Comparison of ENCODE assay signal across 8 cellular contexts in genomic region chr2:230987137-230988020, GRCh38. TPM values are rescaled to one million over a fixed set of nuclear protein-coding genes. Genes with fewer than 3 reads are reported as not detected.
DNase-seq lines count a peak whose midpoint lies in the region; ATAC-seq and TF ChIP-seq lines count a peak whose summit lies in the region.

No MANE protein-coding gene starts in this region.

- no peaks in the 10 kb centered on the region for H4K20me1 ChIP-seq in SU-DHL-6 (ENCODE audit: low read depth, low read length)

- H3K27ac ChIP-seq in ACC112 (ENCODE audit: low read depth, low read length) (no peak overlapping the region), SU-DHL-6 (ENCODE audit: low read depth, low read length) (no peak overlapping the region), trophoblast cell (ENCODE audit: low read depth, low read length) (no peak overlapping the region), tibial artery (no peak overlapping the region)

- H3K9me2 ChIP-seq in SU-DHL-6 (replicated peaks; ENCODE audit: insufficient read depth, low read length) = no peaks in the 10 kb centered on the region

- H3F3A ChIP-seq in SU-DHL-6 (ENCODE audit: insufficient read depth) = no peaks in the 10 kb centered on the region

- no peak for TF ChIP-seq POLR2A in GM18505 (IDR thresholded peaks at IDR 0.05; ENCODE audit: borderline replicate concordance, extremely low read depth, insufficient read depth, insufficient read length)

- no peak overlapping the region for H3K14ac ChIP-seq in trophoblast cell (ENCODE audit: low read length)

- H4K91ac ChIP-seq in trophoblast cell (ENCODE audit: low read depth, low read length) = no peak overlapping the region

- H2AK5ac ChIP-seq in trophoblast cell (ENCODE audit: low read length) = no peak overlapping the region

- H3K9me3 ChIP-seq in MG63 (no peaks in the 10 kb centered on the region), SU-DHL-6 (ENCODE audit: insufficient read depth, low read length) (no peaks in the 10 kb centered on the region), trophoblast cell (ENCODE audit: insufficient read depth, low read depth, low read length) (no peaks in the 10 kb centered on the region), tibial artery (peaks cover 0 to 4% (median 0%) of the 10 kb centered on the region in 3 donors)

- peak; percentile 89 for TF ChIP-seq CTCF in SU-DHL-6 (IDR thresholded peaks at IDR 0.05; ENCODE audit: insufficient read depth, low read length, poor library complexity, severe bottlenecking)
- peak; percentile 84 to 93 for TF ChIP-seq CTCF in tibial artery (IDR thresholded peaks at IDR 0.05)

- DNase-seq in MG63 (peak; percentile 69), left cardiac atrium (peak; percentile 85), trophoblast cell (peak; percentile 71 to 88), tibial artery (peak; percentile 72 to 84)
- DNase-seq in activated naive CD8-positive, alpha-beta T cell treated with anti-CD3 and anti-CD28 coated beads, Interleukin-2, amount 10 ng/mL, durations not matched to agents 7 days and 5 days = peak; percentile 92

- no peaks in the 10 kb centered on the region for H3K36me3 Mint-ChIP-seq in activated naive CD8-positive, alpha-beta T cell treated with anti-CD3 and anti-CD28 coated beads, Interleukin-2, amount 10 ng/mL, durations not matched to agents 7 days and 5 days

- H4K8ac ChIP-seq in trophoblast cell (ENCODE audit: low read depth, low read length) = no peak overlapping the region

- POLR2A ChIA-PET in activated naive CD8-positive, alpha-beta T cell treated with anti-CD3 and anti-CD28 coated beads, Interleukin-2, amount 10 ng/mL, durations not matched to agents 7 days and 5 days (lab: Charles Lee) = interaction anchor here (0.6 to 1.3 kb wide), 6 partner anchors 40 to 156 kb away, joined by 3 to 5 read pairs (median 3); partner anchors contain the start of gene GPR55

- H2BK12ac ChIP-seq in trophoblast cell (ENCODE audit: low read length) = no peak overlapping the region

- H3K4me2 ChIP-seq in SU-DHL-6 (ENCODE audit: low read depth, low read length, poor library complexity, severe bottlenecking) (peak overlapping the region; percentile 58), trophoblast cell (ENCODE audit: low read length) (peak overlapping the region; percentile 53)

- H2AFZ ChIP-seq in ACC112 (ENCODE audit: low read length, unreplicated experiment) (peak overlapping the region; percentile 71), SU-DHL-6 (ENCODE audit: low read depth, low read length, severe bottlenecking) (peak overlapping the region; percentile 36), trophoblast cell (ENCODE audit: insufficient read depth, low read length, poor library complexity) (no peak overlapping the region)

- H3K79me2 ChIP-seq in ACC112 (ENCODE audit: control insufficient read depth, insufficient read depth, low read length, unreplicated experiment) (no peaks in the 10 kb centered on the region), SU-DHL-6 (ENCODE audit: insufficient read depth, low read length) (no peaks in the 10 kb centered on the region), trophoblast cell (ENCODE audit: control insufficient read depth, insufficient read depth, low read length, poor library complexity) (no peaks in the 10 kb centered on the region)

- no peaks in the 10 kb centered on the region for H3K9me3 Mint-ChIP-seq in activated naive CD8-positive, alpha-beta T cell treated with anti-CD3 and anti-CD28 coated beads, Interleukin-2, amount 10 ng/mL, durations not matched to agents 7 days and 5 days

- H3K27me3 ChIP-seq in ACC112 (ENCODE audit: insufficient read depth, low read length) (peaks cover 29% of the 10 kb centered on the region), MG63 (no peaks in the 10 kb centered on the region), SU-DHL-6 (ENCODE audit: low read length) (no peaks in the 10 kb centered on the region), trophoblast cell (ENCODE audit: insufficient read depth, low read length) (no peaks in the 10 kb centered on the region), tibial artery (peaks cover 0 to 29% of the 10 kb centered on the region in 2 donors)

- peak overlapping the region; percentile 72 for H3K4me3 ChIP-seq in ACC112 (ENCODE audit: low read depth, low read length)
- peak overlapping the region; percentile 51 for H3K4me3 ChIP-seq in MG63
- peak overlapping the region; percentile 41 for H3K4me3 ChIP-seq in SU-DHL-6 (ENCODE audit: insufficient read depth, low read length, poor library complexity, severe bottlenecking)
- H3K4me3 ChIP-seq in trophoblast cell (ENCODE audit: low read depth, low read length) = no peak overlapping the region
- peak overlapping the region; percentile 24 to 47 for H3K4me3 ChIP-seq in tibial artery

- H3K36me3 ChIP-seq in ACC112 (ENCODE audit: insufficient read depth, low read length) (no peaks in the 10 kb centered on the region), MG63 (no peaks in the 10 kb centered on the region), SU-DHL-6 (ENCODE audit: low read length) (no peaks in the 10 kb centered on the region), trophoblast cell (ENCODE audit: control insufficient read depth in 1 of 2, insufficient read depth in 2 of 2, low read length in 2 of 2) (no peaks in the 10 kb centered on the region), tibial artery (no peaks in the 10 kb centered on the region)

- peak overlapping the region; percentile 73 for H3K27ac Mint-ChIP-seq in activated naive CD8-positive, alpha-beta T cell treated with anti-CD3 and anti-CD28 coated beads, Interleukin-2, amount 10 ng/mL, durations not matched to agents 7 days and 5 days

- no CpG with 5 or more reads among the region's 34 CpGs for WGBS in trophoblast cell (ENCODE audit: extremely low coverage, insufficient coverage, insufficient read length)

- H3K4me1 ChIP-seq in ACC112 (ENCODE audit: control insufficient read depth, insufficient read depth, low read length, unreplicated experiment) = no peaks in the 10 kb centered on the region
- H3K4me1 ChIP-seq in trophoblast cell (ENCODE audit: control insufficient read depth in 1 of 2, insufficient read depth in 2 of 2, low read length in 2 of 2) = peaks cover 0 to 4% of the 10 kb centered on the region in 2 experiments
- peaks cover 0 to 5% (median 5%) of the 10 kb centered on the region in 4 donors for H3K4me1 ChIP-seq in tibial artery

- intact Hi-C loops in left cardiac atrium (cut with DNase I) = loop anchor here (1.0 to 5.0 kb wide), 6 partner anchors 85 to 830 kb away; no protein-coding TSS in a partner anchor
- intact Hi-C loops in tibial artery (cut with DNase I; ENCODE audit: low total_unique reads) = loop anchor here (2.0 to 5.0 kb wide), 2 partner anchors 140 to 163 kb away; no protein-coding TSS in a partner anchor

- no peak overlapping the region for H4K12ac ChIP-seq in trophoblast cell (ENCODE audit: low read depth, low read length)

- peaks cover 17% of the 10 kb centered on the region for H3K27me3 Mint-ChIP-seq in activated naive CD8-positive, alpha-beta T cell treated with anti-CD3 and anti-CD28 coated beads, Interleukin-2, amount 10 ng/mL, durations not matched to agents 7 days and 5 days

- no peak overlapping the region for H3K18ac ChIP-seq in trophoblast cell (ENCODE audit: low read length)

- H3K4me3 Mint-ChIP-seq in activated naive CD8-positive, alpha-beta T cell treated with anti-CD3 and anti-CD28 coated beads, Interleukin-2, amount 10 ng/mL, durations not matched to agents 7 days and 5 days = peak overlapping the region; percentile 71

- H3K9ac ChIP-seq in SU-DHL-6 (ENCODE audit: low read length) = peak overlapping the region; percentile 41; the same call in 1 of the 2 replicates
- no peak overlapping the region for H3K9ac ChIP-seq in trophoblast cell (ENCODE audit: low read length)

- H3K23ac ChIP-seq in trophoblast cell (ENCODE audit: low read length) = no peak overlapping the region

- H2BK120ac ChIP-seq in trophoblast cell (ENCODE audit: insufficient read depth, low read length, poor library complexity) = no peak overlapping the region

- no peaks in the 10 kb centered on the region for H3K79me1 ChIP-seq in trophoblast cell (ENCODE audit: low read length)

- ATAC-seq in GM18505 (IDR thresholded peaks at IDR 0.05; ENCODE audit: unreplicated experiment) (peak; percentile 36), left cardiac atrium (peak; percentile 89 to 93)
- ATAC-seq in activated naive CD8-positive, alpha-beta T cell treated with anti-CD3 and anti-CD28 coated beads, Interleukin-2, amount 10 ng/mL, durations not matched to agents 7 days and 5 days (ENCODE audit: low read depth) = peak; percentile 52

- peaks cover 31% of the 10 kb centered on the region for H3K4me1 Mint-ChIP-seq in activated naive CD8-positive, alpha-beta T cell treated with anti-CD3 and anti-CD28 coated beads, Interleukin-2, amount 10 ng/mL, durations not matched to agents 7 days and 5 days

- H2BK5ac ChIP-seq in trophoblast cell (ENCODE audit: low read depth, low read length, poor library complexity) = no peak overlapping the region

- no peak overlapping the region for H3K4ac ChIP-seq in trophoblast cell (ENCODE audit: low read depth, low read length)

RNA-seq across cellular contexts. Expression of gene SPATA3, which starts 8.5 kb away (rescaled TPM):
- total RNA-seq in MG63 (2014; rRNA removed; shearing (Covaris generic); ENCODE audit: low replicate concordance) = not detected in 2 replicates
- total RNA-seq in activated naive CD8-positive, alpha-beta T cell treated with anti-CD3 and anti-CD28 coated beads, Interleukin-2, amount 10 ng/mL, durations not matched to agents 7 days and 5 days = not detected
- not detected for total RNA-seq in left cardiac atrium
- polyA plus RNA-seq in trophoblast cell (2013) = 0.31 and 0.37 TPM in 2 replicates

RNA-seq across cellular contexts. Expression of gene C2orf72, which starts 49.9 kb away (rescaled TPM):
- total RNA-seq in MG63 (2014; rRNA removed; shearing (Covaris generic); ENCODE audit: low replicate concordance) = 0.49 TPM in 1 of 2 replicates, not detected in the other
- under 1 TPM; 0.47 to 0.48 TPM for total RNA-seq in activated naive CD8-positive, alpha-beta T cell treated with anti-CD3 and anti-CD28 coated beads, Interleukin-2, amount 10 ng/mL, durations not matched to agents 7 days and 5 days
- under 1 TPM in 1 of 2 donors, not detected in 1; 0.15 TPM for total RNA-seq in left cardiac atrium
- 64.8 and 69.7 TPM in 2 replicates for polyA plus RNA-seq in trophoblast cell (2013)

Comparison
In these comparisons a context has a peak if more than half of its experiments do, and no peak if none do; other contexts are left out.
1. ATAC-seq: peak in every context shown above with its lines; median percentile 91 in left cardiac atrium; 52 in activated naive CD8-positive, alpha-beta T cell treated with anti-CD3 and anti-CD28 coated beads, Interleukin-2, amount 10 ng/mL, durations not matched to agents 7 days and 5 days; 36 in GM18505.